ENCODE assay signal across 14 cellular contexts in genomic region chr9:130196643-130197042, GRCh38. TPM values are rescaled to one million over a fixed set of nuclear protein-coding genes. Genes with fewer than 3 reads are reported as not detected.
DNase-seq lines count a peak whose midpoint lies in the region; ATAC-seq and TF ChIP-seq lines count a peak whose summit lies in the region.
"Had no signal": no experiment of that assay in that cellular context is flagged by ENCODE, and none has a peak within 500 bp of the region (broad histone marks: within the 10 kb centered on the region; RNA-seq: fewer than 3 reads in every experiment).

No MANE protein-coding gene starts in this region.

- no peaks in the 10 kb centered on the region for H3K36me3 ChIP-seq in A673 (ENCODE audit: insufficient read depth, low read length, poor library complexity, severe bottlenecking)
- no peaks in the 10 kb centered on the region for H3K36me3 ChIP-seq in Caco-2 (ENCODE audit: control insufficient read depth, insufficient read depth, low read length)

- intact Hi-C loops in A673 (cut with micrococcal nuclease; ENCODE audit: unreplicated experiment) (no loop called here), Caco-2 (cut with micrococcal nuclease; ENCODE audit: unreplicated experiment) (no loop called here)

- no peak overlapping the region for H3K4me3 Mint-ChIP-seq in stimulated activated naive B cell treated with anti-CD40 and anti-IgM and Interleukin-4, amounts not matched to agents 10 μg/mL and 1 μg/mL and 100 μg/mL, for 72 hours
- H3K4me3 Mint-ChIP-seq in activated CD4-positive, alpha-beta T cell treated with anti-CD3 and anti-CD28 coated beads, Interleukin-2, amount 10 ng/mL, durations not matched to agents 7 days and 5 days, result no peak overlapping the region
- no peak overlapping the region for H3K4me3 Mint-ChIP-seq in Caco-2 (ENCODE audit: unreplicated experiment)
- H3K4me3 Mint-ChIP-seq: activated naive CD4-positive, alpha-beta T cell treated with anti-CD3 and anti-CD28 coated beads, Interleukin-2, amount 10 ng/mL, durations not matched to agents 7 days and 5 days; dendritic cell treated with granulocyte-macrophage colony-stimulating factor and Interleukin-4, amounts not matched to agents 40 ng/mL and 50 ng/mL, for 4 days had no signal

- CTCF ChIA-PET in A673 (lab: Charles Lee) (no interaction called here), Caco-2 (lab: Charles Lee) (no interaction called here)
- CTCF ChIA-PET in activated CD4-positive, alpha-beta T cell treated with anti-CD3 and anti-CD28 coated beads, Interleukin-2, amount 10 ng/mL, durations not matched to agents 7 days and 5 days (lab: Charles Lee), result interaction anchor here (0.6 kb wide), 1 partner anchor 66 kb away, joined by 3 read pairs; no protein-coding TSS in a partner anchor

- H3K27me3 Mint-ChIP-seq in stimulated activated naive B cell treated with anti-CD40 and anti-IgM and Interleukin-4, amounts not matched to agents 10 μg/mL and 1 μg/mL and 100 μg/mL, for 72 hours, result peaks cover 15 to 22% of the 10 kb centered on the region in 2 donors
- H3K27me3 Mint-ChIP-seq in activated CD4-positive, alpha-beta T cell treated with anti-CD3 and anti-CD28 coated beads, Interleukin-2, amount 10 ng/mL, durations not matched to agents 7 days and 5 days, result no peaks in the 10 kb centered on the region
- H3K27me3 Mint-ChIP-seq in Caco-2 (ENCODE audit: insufficient read depth, unreplicated experiment), result no peaks in the 10 kb centered on the region

- H3K36me3 Mint-ChIP-seq in stimulated activated naive B cell treated with anti-CD40 and anti-IgM and Interleukin-4, amounts not matched to agents 10 μg/mL and 1 μg/mL and 100 μg/mL, for 72 hours, result no peaks in the 10 kb centered on the region
- H3K36me3 Mint-ChIP-seq in activated CD4-positive, alpha-beta T cell treated with anti-CD3 and anti-CD28 coated beads, Interleukin-2, amount 10 ng/mL, durations not matched to agents 7 days and 5 days (ENCODE audit: low read depth), result no peaks in the 10 kb centered on the region
- H3K36me3 Mint-ChIP-seq in Caco-2 (ENCODE audit: insufficient read depth, unreplicated experiment), result peaks cover 4% of the 10 kb centered on the region
- H3K36me3 Mint-ChIP-seq: activated naive CD4-positive, alpha-beta T cell treated with anti-CD3 and anti-CD28 coated beads, Interleukin-2, amount 10 ng/mL, durations not matched to agents 7 days and 5 days had no signal

- no TSS peak for BruUV-seq in A673 (replicated peaks; lab: Mats Ljungman, UMichigan)
- no TSS peak for BruUV-seq in Caco-2 (replicated peaks; lab: Mats Ljungman, UMichigan)

- H3K4me1 ChIP-seq in A673 (ENCODE audit: insufficient read depth, low read length, poor library complexity, severe bottlenecking) (peaks cover 49% of the 10 kb centered on the region), Caco-2 (peaks cover 2% of the 10 kb centered on the region; the same call in 1 of the 2 replicates)

- peaks cover 5 to 6% of the 10 kb centered on the region in 2 donors for H3K4me1 Mint-ChIP-seq in stimulated activated naive B cell treated with anti-CD40 and anti-IgM and Interleukin-4, amounts not matched to agents 10 μg/mL and 1 μg/mL and 100 μg/mL, for 72 hours
- H3K4me1 Mint-ChIP-seq in activated CD4-positive, alpha-beta T cell treated with anti-CD3 and anti-CD28 coated beads, Interleukin-2, amount 10 ng/mL, durations not matched to agents 7 days and 5 days, result no peaks in the 10 kb centered on the region
- H3K4me1 Mint-ChIP-seq in Caco-2 (ENCODE audit: low read depth, unreplicated experiment), result peaks cover 13% of the 10 kb centered on the region
- H3K4me1 Mint-ChIP-seq: activated naive CD4-positive, alpha-beta T cell treated with anti-CD3 and anti-CD28 coated beads, Interleukin-2, amount 10 ng/mL, durations not matched to agents 7 days and 5 days had no signal

- DNase-seq in A673 (ENCODE audit: low spot score), result peak; percentile 75
- DNase-seq in NCI-H1105 (lab: John Stamatoyannopoulos, UW), result peak; percentile 78
- DNase-seq in NCI-H774 (lab: John Stamatoyannopoulos, UW), result peak; percentile 10
- peak; percentile 56 for DNase-seq in fibroblast of the aortic adventitia (ENCODE audit: low read depth)
- no peak for DNase-seq in activated naive CD4-positive, alpha-beta T cell (lab: John Stamatoyannopoulos, UW)
- DNase-seq in stimulated activated naive B cell treated with anti-CD40 and anti-IgM and Interleukin-4, amounts not matched to agents 10 μg/mL and 1 μg/mL and 100 μg/mL, for 72 hours, result no peak
- no peak for DNase-seq in activated CD4-positive, alpha-beta T cell treated with anti-CD3 and anti-CD28 coated beads, Interleukin-2, amount 10 ng/mL, durations not matched to agents 7 days and 5 days
- DNase-seq in Caco-2, result no peak
- DNase-seq: activated CD4-positive, alpha-beta T cell treated with anti-CD3 and anti-CD28 coated beads, Interleukin-2, amount 50 U/mL, for 4 hours; activated naive CD4-positive, alpha-beta T cell treated with anti-CD3 and anti-CD28 coated beads, Interleukin-2, amount 10 ng/mL, durations not matched to agents 7 days and 5 days; DMS53; foreskin melanocyte; T-helper 2 cell had no signal

- no peaks in the 10 kb centered on the region for H3K9me3 Mint-ChIP-seq in stimulated activated naive B cell treated with anti-CD40 and anti-IgM and Interleukin-4, amounts not matched to agents 10 μg/mL and 1 μg/mL and 100 μg/mL, for 72 hours
- H3K9me3 Mint-ChIP-seq in activated CD4-positive, alpha-beta T cell treated with anti-CD3 and anti-CD28 coated beads, Interleukin-2, amount 10 ng/mL, durations not matched to agents 7 days and 5 days, result no peaks in the 10 kb centered on the region
- no peaks in the 10 kb centered on the region for H3K9me3 Mint-ChIP-seq in Caco-2 (ENCODE audit: unreplicated experiment)
- H3K9me3 Mint-ChIP-seq: activated naive CD4-positive, alpha-beta T cell treated with anti-CD3 and anti-CD28 coated beads, Interleukin-2, amount 10 ng/mL, durations not matched to agents 7 days and 5 days; dendritic cell treated with granulocyte-macrophage colony-stimulating factor and Interleukin-4, amounts not matched to agents 40 ng/mL and 50 ng/mL, for 4 days had no signal

- H3K27me3 ChIP-seq in A673 (replicated peaks; ENCODE audit: insufficient read depth, low read depth, low read length, poor library complexity) (no peaks in the 10 kb centered on the region), Caco-2 (replicated peaks; ENCODE audit: control insufficient read depth, insufficient read depth, low read length) (no peaks in the 10 kb centered on the region)

- H3K27ac ChIP-seq in A673 (ENCODE audit: low read depth, low read length, poor library complexity, severe bottlenecking), result peak overlapping the region; percentile 59

- no peak overlapping the region for H3K27ac Mint-ChIP-seq in stimulated activated naive B cell treated with anti-CD40 and anti-IgM and Interleukin-4, amounts not matched to agents 10 μg/mL and 1 μg/mL and 100 μg/mL, for 72 hours
- no peak overlapping the region for H3K27ac Mint-ChIP-seq in activated CD4-positive, alpha-beta T cell treated with anti-CD3 and anti-CD28 coated beads, Interleukin-2, amount 10 ng/mL, durations not matched to agents 7 days and 5 days
- H3K27ac Mint-ChIP-seq in Caco-2 (ENCODE audit: unreplicated experiment), result no peak overlapping the region
- H3K27ac Mint-ChIP-seq: activated naive CD4-positive, alpha-beta T cell treated with anti-CD3 and anti-CD28 coated beads, Interleukin-2, amount 10 ng/mL, durations not matched to agents 7 days and 5 days; dendritic cell treated with granulocyte-macrophage colony-stimulating factor and Interleukin-4, amounts not matched to agents 40 ng/mL and 50 ng/mL, for 4 days had no signal

- H3K4me3 ChIP-seq in A673 (ENCODE audit: low read depth, low read length, poor library complexity, severe bottlenecking), result no peak overlapping the region
- H3K4me3 ChIP-seq in fibroblast of the aortic adventitia (ENCODE audit: low read depth, low read length), result no peak overlapping the region
- no peak overlapping the region for H3K4me3 ChIP-seq in Caco-2 (ENCODE audit: low read depth, low read length)

- POLR2A ChIA-PET in A673 (lab: Charles Lee; ENCODE audit: low non-redundant PET), result no interaction called here
- POLR2A ChIA-PET in activated CD4-positive, alpha-beta T cell treated with anti-CD3 and anti-CD28 coated beads, Interleukin-2, amount 10 ng/mL, durations not matched to agents 7 days and 5 days (lab: Charles Lee), result no interaction called here
- POLR2A ChIA-PET in Caco-2 (lab: Charles Lee), result no interaction called here

- ATAC-seq in stimulated activated naive B cell treated with anti-CD40 and anti-IgM and Interleukin-4, amounts not matched to agents 10 μg/mL and 1 μg/mL and 100 μg/mL, for 72 hours (replicated peaks), result no peak

- TF ChIP-seq CTCF in A673 (conservative IDR thresholded peaks at IDR 0.05; ENCODE audit: low read depth, low read length) (no peak), fibroblast of the aortic adventitia (IDR thresholded peaks at IDR 0.05; ENCODE audit: insufficient read depth, low read length) (no peak), Caco-2 (IDR thresholded peaks at IDR 0.05; ENCODE audit: insufficient read depth in 1 of 2, low read depth in 1 of 2, low read length in 1 of 2, severe bottlenecking in 1 of 2, unreplicated experiment in 1 of 2) (no peak)

- H3K9me3 ChIP-seq in A673 (ENCODE audit: low read depth, low read length, poor library complexity, severe bottlenecking) (no peaks in the 10 kb centered on the region), Caco-2 (no peaks in the 10 kb centered on the region)

RNA-seq across cellular contexts. Expression of gene NCS1, which starts 24.4 kb away (rescaled TPM):
- total RNA-seq in A673 (2021) (58.6 and 58.8 TPM in 2 replicates), fibroblast of the aortic adventitia (ENCODE audit: low replicate concordance) (10.7 and 39.2 TPM in 2 replicates), Caco-2 (2022) (18.2 and 19.1 TPM in 2 replicates)
- 1 to 10 TPM; 1.0 to 1.2 TPM for total RNA-seq in activated CD4-positive, alpha-beta T cell treated with anti-CD3 and anti-CD28 coated beads, Interleukin-2, amount 10 ng/mL, durations not matched to agents 7 days and 5 days

Comparison
In these comparisons a context has a peak if more than half of its experiments do, and no peak if none do; other contexts are left out.
1. DNase-seq: peak in A673 (single experiment), NCI-H1105 (single experiment), NCI-H774 (single experiment) and fibroblast of the aortic adventitia (single experiment); none in activated naive CD4-positive, alpha-beta T cell (0 of 4), stimulated activated naive B cell treated with anti-CD40 and anti-IgM and Interleukin-4, amounts not matched to agents 10 μg/mL and 1 μg/mL and 100 μg/mL, for 72 hours (single experiment), activated CD4-positive, alpha-beta T cell treated with anti-CD3 and anti-CD28 coated beads, Interleukin-2, amount 10 ng/mL, durations not matched to agents 7 days and 5 days (single experiment) and Caco-2 (0 of 2).